23 cellular contexts compared by ENCODE assay signal in genomic region chr5:180251141-180251540, GRCh38. TPM values are rescaled to one million over a fixed set of nuclear protein-coding genes. Genes with fewer than 3 reads are reported as not detected.
"Had no signal": no experiment of that assay in that cellular context is flagged by ENCODE, and none has a peak within 500 bp of the region (broad histone marks: within the 10 kb centered on the region; RNA-seq: fewer than 3 reads in every experiment).

No MANE protein-coding gene starts in this region.

- FAIRE-seq: endothelial cell of umbilical vein, pancreas, small intestine had no signal

- H3K4me1 ChIP-seq: gastrocnemius medialis, pancreas, vagina had no signal

- DNase-seq: activated naive CD8-positive, alpha-beta T cell treated with anti-CD3 and anti-CD28 coated beads for 36 hours; activated T-cell treated with anti-CD3 and anti-CD28 coated beads, Interleukin-2, amount 50 U/mL, for 1 hour; amniotic stem cell; dermis blood vessel endothelial cell; effector memory CD4-positive, alpha-beta T cell; gastrocnemius medialis; hippocampal formation; left ventricle myocardium superior; midbrain; natural killer cell; pancreas; small intestine; stimulated activated naive B cell treated with anti-CD40 and anti-IgM and Interleukin-4, amounts not matched to agents 10 μg/mL and 1 μg/mL and 100 μg/mL, for 72 hours; T1000 had no signal

- ATAC-seq: esophagus mucosa; gastrocnemius medialis; left ventricle myocardium superior; natural killer cell; pancreas; sciatic nerve; stimulated activated naive B cell treated with anti-CD40 and anti-IgM and Interleukin-4, amounts not matched to agents 10 μg/mL and 1 μg/mL and 100 μg/mL, for 72 hours; WTC11 had no signal

- H3K27ac ChIP-seq: cardiac muscle cell, gastrocnemius medialis, pancreas, thoracic aorta, vagina had no signal

- H3K27me3 ChIP-seq: cardiac muscle cell, gastrocnemius medialis, pancreas, vagina had no signal

- H3K27ac Mint-ChIP-seq: activated naive CD8-positive, alpha-beta T cell treated with anti-CD3 and anti-CD28 coated beads for 36 hours; natural killer cell; stimulated activated naive B cell treated with anti-CD40 and anti-IgM and Interleukin-4, amounts not matched to agents 10 μg/mL and 1 μg/mL and 100 μg/mL, for 72 hours; T-helper 1 cell treated with Interleukin-12 subunit alpha and Interleukin-12 subunit beta and Interleukin-4 antibody, amounts not matched to agents 30 μg/mL and 1 μg/mL, for 36 hours; type B pancreatic cell; WTC11 had no signal

- H3K4me3 ChIP-seq: cardiac muscle cell, pancreas, thoracic aorta, vagina had no signal

RNA-seq across cellular contexts. Expression of gene RASGEF1C, which starts 42.1 kb away (rescaled TPM):
- total RNA-seq: activated naive CD8-positive, alpha-beta T cell treated with anti-CD3 and anti-CD28 coated beads for 36 hours; dermis blood vessel endothelial cell; endothelial cell of umbilical vein; esophagus mucosa; gastrocnemius medialis; natural killer cell; thoracic aorta had no signal
- polyA plus RNA-seq: endothelial cell of umbilical vein had no signal
